Comparison of ENCODE assay signal across 21 cellular contexts in genomic region chr3:128847631-128848370, GRCh38. TPM values are rescaled to one million over a fixed set of nuclear protein-coding genes. Genes with fewer than 3 reads are reported as not detected.
DNase-seq lines count a peak whose midpoint lies in the region; ATAC-seq, FAIRE-seq and TF ChIP-seq lines count a peak whose summit lies in the region.
"Had no signal": no experiment of that assay in that cellular context is flagged by ENCODE, and none has a peak within 500 bp of the region (broad histone marks: within the 10 kb centered on the region; RNA-seq: fewer than 3 reads in every experiment).

No MANE protein-coding gene starts in this region.

- no peak overlapping the region for H3K4me3 ChIP-seq in HL-60 (replicated peaks; ENCODE audit: insufficient read depth, low read length)
- H3K4me3 ChIP-seq in neuronal stem cell (ENCODE audit: low read length in 2 of 2): no peak overlapping the region
- H3K4me3 ChIP-seq in pancreas: no peak overlapping the region
- no peak overlapping the region for H3K4me3 ChIP-seq in endodermal cell (ENCODE audit: low read length)
- H3K4me3 ChIP-seq: GM23248, HAP-1, K562, MG63 had no signal

- DNase-seq in HL-60 (ENCODE audit: low read depth in 1 of 2, low spot score in 1 of 2): no peak
- DNase-seq in activated T-helper 2 cell treated with anti-CD3 and anti-CD28 coated beads, Interferon-gamma antibody, Interleukin-2, Interleukin-4, amounts not matched to agents 10 μg/mL and 5 μg/mL and 100 μg/mL, durations not matched to agents 14 hours and 24 hours and 36 hours (ENCODE audit: low spot score): no peak
- DNase-seq in neuronal stem cell (ENCODE audit: low spot score): no peak
- DNase-seq in pancreas: no peak
- DNase-seq in hepatic stellate cell (ENCODE audit: low spot score): no peak
- DNase-seq in endodermal cell: no peak
- no peak for DNase-seq in Ammon's horn (ENCODE audit: low spot score)
- DNase-seq: BE2C; CD4-positive, alpha-beta T cell; GM23248; HFFc6; MG63; NCI-H2029; NCI-H446; NCI-H524 treated with DMSO at 0.1 percent for 48 hours; NCI-H774 had no signal

- no CpG with 5 or more reads among the region's 15 CpGs for WGBS in neuronal stem cell (ENCODE audit: extremely low coverage in 2 of 2, insufficient read length in 2 of 2, insufficient replicate concordance in 1 of 2), 2 donors
- WGBS in pancreas, 2 donors: 78 to 87% methylated on average over 15 of the region's 15 CpGs
- WGBS in endodermal cell (ENCODE audit: insufficient coverage in 1 of 2, insufficient read length in 1 of 2), 2 experiments: 94 to 98% methylated on average over 5 to 15 of the region's 15 CpGs

- H4K8ac ChIP-seq in neuronal stem cell (ENCODE audit: low read depth, low read length): peak overlapping the region; percentile 25

- H3K27me3 ChIP-seq in HL-60 (ENCODE audit: insufficient read depth, poor library complexity, severe bottlenecking): no peaks in the 10 kb centered on the region
- H3K27me3 ChIP-seq in neuronal stem cell (ENCODE audit: control insufficient read depth in 3 of 3, insufficient read depth in 3 of 3, low read depth in 1 of 3, low read length in 3 of 3): no peaks in the 10 kb centered on the region
- H3K27me3 ChIP-seq in pancreas: no peaks in the 10 kb centered on the region
- H3K27me3 ChIP-seq in endodermal cell (ENCODE audit: control insufficient read depth, insufficient read depth, low read length, poor library complexity, severe bottlenecking): no peaks in the 10 kb centered on the region
- H3K27me3 ChIP-seq: BE2C, MG63 had no signal

- H3K79me1 ChIP-seq in neuronal stem cell (ENCODE audit: low read depth, low read length): no peaks in the 10 kb centered on the region

- H2BK120ac ChIP-seq in neuronal stem cell (ENCODE audit: low read depth, low read length): peak overlapping the region; percentile 53

- peak overlapping the region; percentile 7 for H3K27ac Mint-ChIP-seq in activated T-helper 2 cell treated with anti-CD3 and anti-CD28 coated beads, Interferon-gamma antibody, Interleukin-2, Interleukin-4, amounts not matched to agents 10 μg/mL and 5 μg/mL and 100 μg/mL, durations not matched to agents 14 hours and 24 hours and 36 hours
- H3K27ac Mint-ChIP-seq in endodermal cell: no peak overlapping the region
- H3K27ac Mint-ChIP-seq: CD4-positive, alpha-beta T cell; HFFc6 had no signal

- no peak overlapping the region for H2BK12ac ChIP-seq in neuronal stem cell (ENCODE audit: low read length)

- H2BK15ac ChIP-seq in neuronal stem cell (ENCODE audit: low read length): no peak overlapping the region

- H3K36me3 ChIP-seq in neuronal stem cell (replicated peaks in 1 of 2; ENCODE audit: control insufficient read depth in 2 of 2, insufficient read depth in 2 of 2, low read length in 2 of 2) (no peaks in the 10 kb centered on the region), pancreas (no peaks in the 10 kb centered on the region), endodermal cell (ENCODE audit: control insufficient read depth, insufficient read depth, low read length) (peaks cover 3% of the 10 kb centered on the region)
- H3K36me3 ChIP-seq: BE2C, HAP-1, MG63 had no signal

- no peak overlapping the region for H3K4me3 Mint-ChIP-seq in activated T-helper 2 cell treated with anti-CD3 and anti-CD28 coated beads, Interferon-gamma antibody, Interleukin-2, Interleukin-4, amounts not matched to agents 10 μg/mL and 5 μg/mL and 100 μg/mL, durations not matched to agents 14 hours and 24 hours and 36 hours (ENCODE audit: low read depth)
- H3K4me3 Mint-ChIP-seq in endodermal cell: no peak overlapping the region
- H3K4me3 Mint-ChIP-seq: CD4-positive, alpha-beta T cell; HFFc6 had no signal

- no peak overlapping the region for H2AK5ac ChIP-seq in neuronal stem cell (ENCODE audit: low read depth, low read length)

- FAIRE-seq in pancreas (lab: Jason Lieb, UNC): no peak
- FAIRE-seq: D721Med, HTR-8/SVneo, K562, RCC 7860 had no signal

- no peak for ATAC-seq in pancreas
- ATAC-seq: K562 had no signal

- no peak overlapping the region for H4K91ac ChIP-seq in neuronal stem cell (ENCODE audit: low read depth, low read length, poor library complexity)

- H2AFZ ChIP-seq in neuronal stem cell (ENCODE audit: low read length): no peak overlapping the region
- H2AFZ ChIP-seq: GM23248 had no signal

- no peak overlapping the region for H3K14ac ChIP-seq in neuronal stem cell (ENCODE audit: low read length)

- H3K4me1 Mint-ChIP-seq in activated T-helper 2 cell treated with anti-CD3 and anti-CD28 coated beads, Interferon-gamma antibody, Interleukin-2, Interleukin-4, amounts not matched to agents 10 μg/mL and 5 μg/mL and 100 μg/mL, durations not matched to agents 14 hours and 24 hours and 36 hours (ENCODE audit: low read depth): peaks cover 18% of the 10 kb centered on the region
- peaks cover 21% of the 10 kb centered on the region for H3K4me1 Mint-ChIP-seq in endodermal cell

- H3K23ac ChIP-seq in neuronal stem cell (ENCODE audit: low read depth, low read length, poor library complexity): no peak overlapping the region

- peak overlapping the region; percentile 35 for H3K9ac ChIP-seq in neuronal stem cell (ENCODE audit: low read depth, low read length, poor library complexity)
- no peak overlapping the region for H3K9ac ChIP-seq in endodermal cell (ENCODE audit: extremely low read depth, low read length, poor library complexity, severe bottlenecking)
- H3K9ac ChIP-seq: GM23248 had no signal

- H2BK5ac ChIP-seq in neuronal stem cell (ENCODE audit: low read length): no peak overlapping the region

- no peak for TF ChIP-seq CTCF in HL-60 (IDR thresholded peaks at IDR 0.05; ENCODE audit: insufficient read depth, low read length)
- TF ChIP-seq CTCF in pancreas (IDR thresholded peaks at IDR 0.05): no peak
- TF ChIP-seq CTCF in endodermal cell (conservative IDR thresholded peaks at IDR 0.05): no peak

- H3K4ac ChIP-seq in neuronal stem cell (ENCODE audit: low read length): no peak overlapping the region

- no peaks in the 10 kb centered on the region for H3K36me3 Mint-ChIP-seq in activated T-helper 2 cell treated with anti-CD3 and anti-CD28 coated beads, Interferon-gamma antibody, Interleukin-2, Interleukin-4, amounts not matched to agents 10 μg/mL and 5 μg/mL and 100 μg/mL, durations not matched to agents 14 hours and 24 hours and 36 hours (ENCODE audit: low read depth)
- no peaks in the 10 kb centered on the region for H3K36me3 Mint-ChIP-seq in endodermal cell (ENCODE audit: low read depth)

- intact Hi-C loops in activated T-helper 2 cell treated with anti-CD3 and anti-CD28 coated beads, Interferon-gamma antibody, Interleukin-2, Interleukin-4, amounts not matched to agents 10 μg/mL and 5 μg/mL and 100 μg/mL, durations not matched to agents 14 hours and 24 hours and 36 hours (cut with micrococcal nuclease): loop anchor here (2.0 kb wide), 1 partner anchor 43 kb away; no protein-coding TSS in a partner anchor
- intact Hi-C loops in pancreas (cut with DNase I): no loop called here

- no peaks in the 10 kb centered on the region for H3K9me3 Mint-ChIP-seq in activated T-helper 2 cell treated with anti-CD3 and anti-CD28 coated beads, Interferon-gamma antibody, Interleukin-2, Interleukin-4, amounts not matched to agents 10 μg/mL and 5 μg/mL and 100 μg/mL, durations not matched to agents 14 hours and 24 hours and 36 hours
- H3K9me3 Mint-ChIP-seq in endodermal cell: peaks cover 6% of the 10 kb centered on the region
- H3K9me3 Mint-ChIP-seq: CD4-positive, alpha-beta T cell; HFFc6 had no signal

- peak overlapping the region; percentile 100 for H3K27ac ChIP-seq in HL-60 (replicated peaks)
- H3K27ac ChIP-seq in neuronal stem cell (replicated peaks; ENCODE audit: low read length): no peak overlapping the region
- no peak overlapping the region for H3K27ac ChIP-seq in pancreas
- no peak overlapping the region for H3K27ac ChIP-seq in endodermal cell (ENCODE audit: low read depth, low read length)
- H3K27ac ChIP-seq: GM23248 had no signal

- H3K27me3 Mint-ChIP-seq in activated T-helper 2 cell treated with anti-CD3 and anti-CD28 coated beads, Interferon-gamma antibody, Interleukin-2, Interleukin-4, amounts not matched to agents 10 μg/mL and 5 μg/mL and 100 μg/mL, durations not matched to agents 14 hours and 24 hours and 36 hours (ENCODE audit: low read depth): no peaks in the 10 kb centered on the region
- H3K27me3 Mint-ChIP-seq in endodermal cell (ENCODE audit: insufficient read depth): peaks cover 2% of the 10 kb centered on the region
- H3K27me3 Mint-ChIP-seq: CD4-positive, alpha-beta T cell had no signal

- H3K4me1 ChIP-seq in neuronal stem cell (ENCODE audit: control insufficient read depth in 2 of 2, insufficient read depth in 1 of 2, low read depth in 1 of 2, low read length in 2 of 2) (peaks cover 5 to 6% of the 10 kb centered on the region in 2 donors), pancreas (peaks cover 0 to 5% (median 0%) of the 10 kb centered on the region in 3 donors), endodermal cell (ENCODE audit: control insufficient read depth, insufficient read depth, low read length) (peaks cover 8% of the 10 kb centered on the region)

- H3K9me3 ChIP-seq in neuronal stem cell (replicated peaks in 1 of 2; ENCODE audit: control insufficient read depth in 2 of 2, insufficient read depth in 1 of 2, low read depth in 1 of 2, low read length in 2 of 2): peaks cover 0 to 4% of the 10 kb centered on the region in 2 donors
- no peaks in the 10 kb centered on the region for H3K9me3 ChIP-seq in pancreas
- no peaks in the 10 kb centered on the region for H3K9me3 ChIP-seq in endodermal cell (ENCODE audit: control insufficient read depth, low read length)
- H3K9me3 ChIP-seq: BE2C, HAP-1, MG63 had no signal

- H3K18ac ChIP-seq in neuronal stem cell (ENCODE audit: low read length): no peak overlapping the region

- H3K4me2 ChIP-seq in neuronal stem cell (ENCODE audit: insufficient read depth, low read length, poor library complexity, severe bottlenecking): no peak overlapping the region

RNA-seq across cellular contexts. Expression of gene ACAD9, which starts 31.6 kb away (rescaled TPM):
- total RNA-seq in activated T-helper 2 cell treated with anti-CD3 and anti-CD28 coated beads, Interferon-gamma antibody, Interleukin-2, Interleukin-4, amounts not matched to agents 10 μg/mL and 5 μg/mL and 100 μg/mL, durations not matched to agents 14 hours and 24 hours and 36 hours: 60.8 and 68.9 TPM in 2 replicates
- 23.2 TPM for polyA plus RNA-seq in neuronal stem cell (2013, experiment 1 of 2)
- polyA plus RNA-seq in neuronal stem cell (2013, experiment 2 of 2): 22.6 TPM
- 10 to 100 TPM; 18.0 to 26.7 (median 22.3) TPM for total RNA-seq in pancreas
- polyA plus RNA-seq in pancreas: 10 to 100 TPM; 28.5 to 30.5 TPM
- total RNA-seq in endodermal cell: 10 to 100 TPM; 48.0 to 52.1 TPM
- 32.3 TPM for polyA plus RNA-seq in endodermal cell (2013, experiment 1 of 2)
- 30.3 TPM for polyA plus RNA-seq in endodermal cell (2013, experiment 2 of 2)
